18 cellular contexts compared by ENCODE assay signal in the genomic region with DNA sequence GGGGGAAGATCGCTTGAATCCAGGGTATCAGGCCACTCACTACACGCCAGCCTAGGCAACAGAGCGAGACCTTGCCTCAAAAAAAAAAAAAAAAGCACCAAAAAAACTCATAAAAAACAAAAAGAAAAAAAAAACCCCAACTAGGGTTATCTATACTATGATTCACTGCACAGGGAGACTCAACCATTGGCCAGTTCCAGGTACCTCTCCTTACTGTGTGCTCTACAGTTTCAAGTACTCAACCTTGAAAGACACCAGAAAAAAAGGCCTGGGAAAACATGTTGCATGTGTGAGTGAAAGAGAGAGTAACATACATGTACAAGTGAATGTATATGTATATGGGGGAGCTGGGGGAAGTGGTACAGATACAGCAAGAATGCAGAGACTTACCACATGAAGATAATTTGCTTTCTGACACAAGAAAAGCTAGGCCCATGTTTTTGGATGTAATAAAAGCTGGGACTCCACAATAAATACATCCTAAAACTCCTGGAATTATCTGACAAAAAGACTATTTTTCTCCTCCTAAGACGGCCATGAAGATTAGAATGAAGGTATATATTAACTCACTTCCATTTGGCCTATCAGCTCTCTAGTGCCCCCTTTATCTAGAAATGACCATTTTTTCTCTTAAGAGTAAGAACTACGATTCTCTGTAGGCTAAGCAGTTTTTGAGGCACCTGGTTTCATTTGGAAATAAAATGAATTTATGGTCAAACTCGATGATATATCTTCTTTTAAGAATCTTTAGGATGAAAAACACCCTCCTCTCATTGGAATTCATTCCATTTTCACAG. TPM values are rescaled to one million over a fixed set of nuclear protein-coding genes. Genes with fewer than 3 reads are reported as not detected.
DNase-seq lines count a peak whose midpoint lies in the region; ATAC-seq and TF ChIP-seq lines count a peak whose summit lies in the region.
"Had no signal": no experiment of that assay in that cellular context is flagged by ENCODE, and none has a peak within 500 bp of the region (broad histone marks: within the 10 kb centered on the region; RNA-seq: fewer than 3 reads in every experiment).

No MANE protein-coding gene starts in this region.

- peaks cover 33% of the 10 kb centered on the region for H3K36me3 ChIP-seq in MG63

- intact Hi-C loops in activated T-helper 2 cell treated with anti-CD3 and anti-CD28 coated beads, Interferon-gamma antibody, Interleukin-2, Interleukin-4, amounts not matched to agents 10 μg/mL and 5 μg/mL and 100 μg/mL, durations not matched to agents 14 hours and 24 hours and 36 hours (cut with micrococcal nuclease): no loop called here

- peaks cover 3% of the 10 kb centered on the region; the same call in 1 of the 2 replicates for H3K27me3 Mint-ChIP-seq in HFFc6 (ENCODE audit: insufficient read depth)
- no peaks in the 10 kb centered on the region for H3K27me3 Mint-ChIP-seq in activated T-helper 2 cell treated with anti-CD3 and anti-CD28 coated beads, Interferon-gamma antibody, Interleukin-2, Interleukin-4, amounts not matched to agents 10 μg/mL and 5 μg/mL and 100 μg/mL, durations not matched to agents 14 hours and 24 hours and 36 hours (ENCODE audit: low read depth)

- peak; percentile 76 for ATAC-seq in activated naive CD4-positive, alpha-beta T cell treated with anti-CD3 and anti-CD28 coated beads, Interleukin-2, amount 50 U/mL, for 72 hours

- no peaks in the 10 kb centered on the region for H3K9me3 ChIP-seq in MG63
- H3K9me3 ChIP-seq: upper lobe of left lung had no signal

- H3K4me3 Mint-ChIP-seq in HFFc6: no peak overlapping the region
- no peak overlapping the region for H3K4me3 Mint-ChIP-seq in activated T-helper 2 cell treated with anti-CD3 and anti-CD28 coated beads, Interferon-gamma antibody, Interleukin-2, Interleukin-4, amounts not matched to agents 10 μg/mL and 5 μg/mL and 100 μg/mL, durations not matched to agents 14 hours and 24 hours and 36 hours (ENCODE audit: low read depth)

- H3K4me1 Mint-ChIP-seq in HFFc6 (ENCODE audit: low read depth): no peaks in the 10 kb centered on the region
- no peaks in the 10 kb centered on the region for H3K4me1 Mint-ChIP-seq in activated T-helper 2 cell treated with anti-CD3 and anti-CD28 coated beads, Interferon-gamma antibody, Interleukin-2, Interleukin-4, amounts not matched to agents 10 μg/mL and 5 μg/mL and 100 μg/mL, durations not matched to agents 14 hours and 24 hours and 36 hours (ENCODE audit: low read depth)

- H3K27ac Mint-ChIP-seq in activated naive CD4-positive, alpha-beta T cell treated with anti-CD3 and anti-CD28 coated beads, Interleukin-2, amount 50 U/mL, for 72 hours: no peak overlapping the region
- no peak overlapping the region for H3K27ac Mint-ChIP-seq in HFFc6
- H3K27ac Mint-ChIP-seq in activated T-helper 2 cell treated with anti-CD3 and anti-CD28 coated beads, Interferon-gamma antibody, Interleukin-2, Interleukin-4, amounts not matched to agents 10 μg/mL and 5 μg/mL and 100 μg/mL, durations not matched to agents 14 hours and 24 hours and 36 hours: no peak overlapping the region

- no peak for DNase-seq in activated naive CD4-positive, alpha-beta T cell treated with anti-CD3 and anti-CD28 coated beads, Interleukin-2, amount 50 U/mL, for 72 hours (ENCODE audit: low spot score in 2 of 2)
- DNase-seq in activated naive CD4-positive, alpha-beta T cell treated with Interleukin-2 at 50 U/mL for 16 hours: no peak
- DNase-seq in HFFc6 (no peak), astrocyte of the spinal cord (ENCODE audit: low read depth, low spot score) (no peak), retinal pigment epithelial cell (ENCODE audit: low read depth) (no peak), Kasumi-1 (lab: John Stamatoyannopoulos, UW) (no peak), MG63 (no peak)
- no peak for DNase-seq in activated T-helper 2 cell treated with anti-CD3 and anti-CD28 coated beads, Interferon-gamma antibody, Interleukin-2, Interleukin-4, amounts not matched to agents 10 μg/mL and 5 μg/mL and 100 μg/mL, durations not matched to agents 14 hours and 24 hours and 36 hours (ENCODE audit: low spot score)
- DNase-seq: activated CD4-positive, alpha-beta T cell treated with anti-CD3 and anti-CD28 coated beads for 48 hours; brain microvascular endothelial cell; dorsolateral prefrontal cortex; hypothalamus; NCI-H1105 treated with DMSO at 0.1 percent for 48 hours; NCI-H2227 treated with DMSO at 0.1 percent for 48 hours; small intestine; stimulated activated naive CD4-positive, alpha-beta T cell; T-helper 9 cell; upper lobe of left lung had no signal

- in situ Hi-C loops in astrocyte of the spinal cord (cut with HindIII; ENCODE audit: low sequenced_read_pairs): no loop called here

- TF ChIP-seq CTCF in HFFc6 (IDR thresholded peaks at IDR 0.05): peak; percentile 29
- peak; percentile 18 for TF ChIP-seq CTCF in astrocyte of the spinal cord (IDR thresholded peaks at IDR 0.05; ENCODE audit: low read depth, low read length)
- peak; percentile 16 for TF ChIP-seq CTCF in retinal pigment epithelial cell (conservative IDR thresholded peaks at IDR 0.05; ENCODE audit: low read depth, low read length)

- H3K36me3 Mint-ChIP-seq in activated naive CD4-positive, alpha-beta T cell treated with anti-CD3 and anti-CD28 coated beads, Interleukin-2, amount 50 U/mL, for 72 hours: peaks cover 0 to 6% of the 10 kb centered on the region in 2 donors
- H3K36me3 Mint-ChIP-seq in HFFc6 (ENCODE audit: low read depth): peaks cover 9% of the 10 kb centered on the region; the same call in 1 of the 2 replicates
- peaks cover 26% of the 10 kb centered on the region for H3K36me3 Mint-ChIP-seq in activated T-helper 2 cell treated with anti-CD3 and anti-CD28 coated beads, Interferon-gamma antibody, Interleukin-2, Interleukin-4, amounts not matched to agents 10 μg/mL and 5 μg/mL and 100 μg/mL, durations not matched to agents 14 hours and 24 hours and 36 hours (ENCODE audit: low read depth)

- H3K27me3 ChIP-seq in MG63: no peaks in the 10 kb centered on the region
- H3K27me3 ChIP-seq: brain microvascular endothelial cell, dorsolateral prefrontal cortex, upper lobe of left lung had no signal

- no peaks in the 10 kb centered on the region for H3K9me3 Mint-ChIP-seq in activated naive CD4-positive, alpha-beta T cell treated with anti-CD3 and anti-CD28 coated beads, Interleukin-2, amount 50 U/mL, for 72 hours
- H3K9me3 Mint-ChIP-seq in HFFc6: no peaks in the 10 kb centered on the region
- no peaks in the 10 kb centered on the region for H3K9me3 Mint-ChIP-seq in activated T-helper 2 cell treated with anti-CD3 and anti-CD28 coated beads, Interferon-gamma antibody, Interleukin-2, Interleukin-4, amounts not matched to agents 10 μg/mL and 5 μg/mL and 100 μg/mL, durations not matched to agents 14 hours and 24 hours and 36 hours

- H3K4me3 ChIP-seq in astrocyte of the spinal cord (ENCODE audit: low read depth, low read length) (no peak overlapping the region), retinal pigment epithelial cell (ENCODE audit: low read length) (no peak overlapping the region), MG63 (no peak overlapping the region)
- H3K4me3 ChIP-seq: dorsolateral prefrontal cortex, upper lobe of left lung had no signal

RNA-seq across cellular contexts. Expression of gene SLC27A3, which starts 52.2 kb away (rescaled TPM):
- total RNA-seq in activated naive CD4-positive, alpha-beta T cell treated with anti-CD3 and anti-CD28 coated beads, Interleukin-2, amount 50 U/mL, for 72 hours: 1 to 10 TPM; 7.0 to 8.3 TPM
- total RNA-seq in HFFc6 (2021; fragmentation: NEBNext Ultra II Directional; extraction: Animal tissue kit (Norgen Biotek cat#: 25700)): 1 to 10 TPM; 5.0 to 7.0 (median 6.1) TPM
- 11.5 and 13.7 TPM in 2 replicates for total RNA-seq in activated T-helper 2 cell treated with anti-CD3 and anti-CD28 coated beads, Interferon-gamma antibody, Interleukin-2, Interleukin-4, amounts not matched to agents 10 μg/mL and 5 μg/mL and 100 μg/mL, durations not matched to agents 14 hours and 24 hours and 36 hours
- total RNA-seq in MG63 (2014; rRNA removed; shearing (Covaris generic); ENCODE audit: low replicate concordance): 1.3 and 3.3 TPM in 2 replicates
